Comparison of ENCODE assay signal across 13 cellular contexts in the genomic region with DNA sequence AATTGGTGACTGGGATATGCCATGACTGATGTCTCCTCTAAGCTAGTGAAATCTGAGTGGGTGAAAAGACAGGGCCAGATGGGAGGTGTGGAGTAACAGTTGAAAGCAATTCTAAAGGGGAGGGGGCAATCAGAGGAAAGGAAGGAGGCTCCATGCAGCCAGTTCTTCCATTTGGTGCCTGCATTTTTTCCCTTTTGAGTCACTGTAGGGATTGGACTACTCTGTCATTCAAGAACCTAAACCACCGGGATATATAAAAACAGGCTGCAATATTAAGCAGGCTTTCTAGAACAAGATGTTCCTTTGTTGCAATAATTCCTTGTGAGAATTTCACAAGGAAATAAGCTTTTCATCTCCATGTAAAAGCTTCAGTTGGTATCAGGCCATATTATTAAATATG. TPM values are rescaled to one million over a fixed set of nuclear protein-coding genes. Genes with fewer than 3 reads are reported as not detected.
"Had no signal": no experiment of that assay in that cellular context is flagged by ENCODE, and none has a peak within 500 bp of the region (broad histone marks: within the 10 kb centered on the region; RNA-seq: fewer than 3 reads in every experiment).

No MANE protein-coding gene starts in this region.

- H3K4me3 ChIP-seq: cardiac muscle cell, esophagus muscularis mucosa, transverse colon had no signal

- H3K36me3 ChIP-seq: cardiac muscle cell, esophagus muscularis mucosa, transverse colon had no signal

- H3K9me3 ChIP-seq: transverse colon had no signal

- H3K27ac ChIP-seq: cardiac muscle cell, esophagus muscularis mucosa, parathyroid adenoma, transverse colon, VCaP had no signal

- H3K27ac Mint-ChIP-seq: activated CD4-positive, alpha-beta memory T cell treated with anti-CD3 and anti-CD28 coated beads for 36 hours; activated naive CD8-positive, alpha-beta T cell treated with anti-CD3 and anti-CD28 coated beads for 36 hours had no signal

- H3K27me3 ChIP-seq: transverse colon had no signal

- DNase-seq: activated CD4-positive, alpha-beta memory T cell treated with anti-CD3 and anti-CD28 coated beads for 36 hours; activated gamma-delta T cell; activated naive CD8-positive, alpha-beta T cell treated with anti-CD3 and anti-CD28 coated beads for 36 hours; activated T-cell treated with anti-CD3 and anti-CD28 coated beads, Interleukin-2, amount 50 U/mL, for 48 hours; kidney; retina; small intestine; T-helper 9 cell; transverse colon had no signal

- H3K36me3 Mint-ChIP-seq: activated CD4-positive, alpha-beta memory T cell treated with anti-CD3 and anti-CD28 coated beads for 36 hours; activated naive CD8-positive, alpha-beta T cell treated with anti-CD3 and anti-CD28 coated beads for 36 hours had no signal

- H3K4me1 ChIP-seq: parathyroid adenoma had no signal

RNA-seq across cellular contexts. Expression of a gene that starts 18.3 kb away (rescaled TPM):
- total RNA-seq: cardiac muscle cell had no signal
